In the genomic region with DNA sequence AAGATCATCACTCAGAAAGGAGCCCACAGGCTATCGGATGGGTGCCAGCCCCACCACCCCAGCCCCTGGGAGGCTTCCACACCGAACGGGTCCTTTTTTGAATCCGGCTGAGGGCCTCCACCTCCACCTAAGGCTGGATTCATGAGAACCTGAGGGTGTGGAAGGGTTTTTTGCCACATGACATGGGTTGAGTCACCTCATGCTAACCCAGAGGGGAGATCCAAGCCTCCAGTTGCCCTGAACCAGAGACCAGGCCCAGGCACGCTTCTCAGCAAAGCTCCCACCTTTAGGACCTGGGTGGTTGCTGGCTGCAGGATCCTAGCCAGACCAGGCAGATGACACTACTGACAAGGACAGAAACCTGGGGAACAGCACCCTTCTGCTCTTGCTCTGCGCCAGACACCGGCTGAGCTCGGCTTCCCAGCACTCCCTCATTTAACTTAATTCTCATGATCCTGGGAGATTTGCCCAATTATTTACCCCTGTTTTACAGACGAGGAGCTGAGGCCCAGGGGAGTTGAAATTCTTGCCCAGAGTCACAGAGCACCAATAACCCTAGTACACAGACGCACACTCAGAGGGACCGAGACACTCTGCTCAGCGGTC, we compare ENCODE assay signal across 22 cellular contexts. TPM values are rescaled to one million over a fixed set of nuclear protein-coding genes. Genes with fewer than 3 reads are reported as not detected.
A peak's percentile ranks its signal among the peaks of the same experiment; 100 is the strongest.
DNase-seq lines count a peak whose midpoint lies in the region; ATAC-seq and TF ChIP-seq lines count a peak whose summit lies in the region.
"Had no signal": no experiment of that assay in that cellular context is flagged by ENCODE, and none has a peak within 500 bp of the region (broad histone marks: within the 10 kb centered on the region; RNA-seq: fewer than 3 reads in every experiment).

No MANE protein-coding gene starts in this region.

- no peaks in the 10 kb centered on the region for H3K27me3 ChIP-seq in gastrocnemius medialis
- H3K27me3 ChIP-seq: Peyer's patch had no signal

- peak; percentile 16 for ATAC-seq in activated CD8-positive, alpha-beta memory T cell treated with anti-CD3 and anti-CD28 coated beads, Interleukin-2, amount 10 ng/mL, durations not matched to agents 7 days and 5 days
- no peak; the same call in 2 of the 3 replicates for ATAC-seq in SK-N-SH treated with all-trans-retinoic acid at 6 μM for 48 hours
- peak; percentile 32 to 37 for ATAC-seq in gastrocnemius medialis
- no peak for ATAC-seq in HG03196 (IDR thresholded peaks at IDR 0.05; ENCODE audit: unreplicated experiment)
- ATAC-seq in HG03139 (IDR thresholded peaks at IDR 0.05; ENCODE audit: unreplicated experiment), result no peak
- no peak for ATAC-seq in HG02678 (IDR thresholded peaks at IDR 0.05; ENCODE audit: unreplicated experiment)

- no peak overlapping the region for H3K4me3 Mint-ChIP-seq in activated CD8-positive, alpha-beta memory T cell treated with anti-CD3 and anti-CD28 coated beads, Interleukin-2, amount 10 ng/mL, durations not matched to agents 7 days and 5 days
- H3K4me3 Mint-ChIP-seq: CD14-positive monocyte had no signal

- no peak overlapping the region for H3K4me3 ChIP-seq in gastrocnemius medialis
- H3K4me3 ChIP-seq: HAP-1, Peyer's patch had no signal

- no peak overlapping the region for H3K27ac Mint-ChIP-seq in activated CD8-positive, alpha-beta memory T cell treated with anti-CD3 and anti-CD28 coated beads, Interleukin-2, amount 10 ng/mL, durations not matched to agents 7 days and 5 days
- H3K27ac Mint-ChIP-seq: CD14-positive monocyte had no signal

- intact Hi-C loops in gastrocnemius medialis (cut with DNase I; ENCODE audit: low total_unique reads), result no loop called here

- no peaks in the 10 kb centered on the region for H3K4me1 Mint-ChIP-seq in activated CD8-positive, alpha-beta memory T cell treated with anti-CD3 and anti-CD28 coated beads, Interleukin-2, amount 10 ng/mL, durations not matched to agents 7 days and 5 days
- H3K4me1 Mint-ChIP-seq: CD14-positive monocyte had no signal

- DNase-seq in activated CD8-positive, alpha-beta memory T cell treated with anti-CD3 and anti-CD28 coated beads, Interleukin-2, amount 10 ng/mL, durations not matched to agents 7 days and 5 days, result no peak
- DNase-seq in activated CD8-positive, alpha-beta memory T cell treated with anti-CD3 and anti-CD28 coated beads, Interleukin-2, amount 50 U/mL, for 48 hours, result no peak
- peak; percentile 51 for DNase-seq in epithelial cell of prostate (ENCODE audit: low read depth, low spot score)
- DNase-seq in gastrocnemius medialis, result no peak
- DNase-seq: AML-193; DMS 273 treated with DMSO at 0.1 percent for 48 hours; DND-41; Kasumi-1; NCI-H1092 treated with DMSO at 0.1 percent for 48 hours; NCI-H2081; NCI-H2171 treated with DMSO at 0.1 percent for 48 hours; NCI-H748 treated with DMSO at 0.1 percent for 48 hours; NK-92 treated with Interleukin-12 subunit alpha and Interleukin-12 subunit beta, amount 100 ng/mL, for 24 hours; Peyer's patch; Right ventricle myocardium superior had no signal

- H3K27ac ChIP-seq in epithelial cell of prostate, result peak overlapping the region; percentile 37
- H3K27ac ChIP-seq in gastrocnemius medialis, result peak overlapping the region; percentile 95 to 98 (median 96)
- H3K27ac ChIP-seq: 22Rv1, Peyer's patch had no signal

- CTCF ChIA-PET in activated CD8-positive, alpha-beta memory T cell treated with anti-CD3 and anti-CD28 coated beads, Interleukin-2, amount 10 ng/mL, durations not matched to agents 7 days and 5 days (lab: Charles Lee), result interaction anchor here (1.7 kb wide), 1 partner anchor 29 kb away, joined by 6 read pairs; no protein-coding TSS in a partner anchor

- no peak for TF ChIP-seq CTCF in gastrocnemius medialis (IDR thresholded peaks at IDR 0.05 in 4 of 5, conservative IDR thresholded peaks at IDR 0.05 in 1 of 5)

- H3K9me3 Mint-ChIP-seq in activated CD8-positive, alpha-beta memory T cell treated with anti-CD3 and anti-CD28 coated beads, Interleukin-2, amount 10 ng/mL, durations not matched to agents 7 days and 5 days (ENCODE audit: low read depth), result no peaks in the 10 kb centered on the region
- H3K9me3 Mint-ChIP-seq: CD14-positive monocyte had no signal

- no peaks in the 10 kb centered on the region for H3K36me3 Mint-ChIP-seq in activated CD8-positive, alpha-beta memory T cell treated with anti-CD3 and anti-CD28 coated beads, Interleukin-2, amount 10 ng/mL, durations not matched to agents 7 days and 5 days
- H3K36me3 Mint-ChIP-seq: CD14-positive monocyte had no signal

- no peaks in the 10 kb centered on the region for H3K9me3 ChIP-seq in gastrocnemius medialis
- H3K9me3 ChIP-seq: HAP-1, Peyer's patch had no signal

- in situ Hi-C loops in gastrocnemius medialis (cut with MboI; ENCODE audit: low sequenced_read_pairs in 4 of 4), result no loop called here

- no peak for TF ChIP-seq POLR2A in gastrocnemius medialis (IDR thresholded peaks at IDR 0.05)

- H3K4me1 ChIP-seq in gastrocnemius medialis, result peaks cover 60 to 65% of the 10 kb centered on the region in 2 donors
- H3K4me1 ChIP-seq: HAP-1, Peyer's patch had no signal

- no peaks in the 10 kb centered on the region for H3K27me3 Mint-ChIP-seq in activated CD8-positive, alpha-beta memory T cell treated with anti-CD3 and anti-CD28 coated beads, Interleukin-2, amount 10 ng/mL, durations not matched to agents 7 days and 5 days

- no peaks in the 10 kb centered on the region for H3K36me3 ChIP-seq in gastrocnemius medialis
- H3K36me3 ChIP-seq: HAP-1, Peyer's patch had no signal

TF ChIP-seq in SK-N-SH treated with all-trans-retinoic acid at 6 μM for 48 hours, 23 proteins besides CTCF, POLR2A, EP300 and RAD21:
- TF ChIP-seq, protein P1, sequence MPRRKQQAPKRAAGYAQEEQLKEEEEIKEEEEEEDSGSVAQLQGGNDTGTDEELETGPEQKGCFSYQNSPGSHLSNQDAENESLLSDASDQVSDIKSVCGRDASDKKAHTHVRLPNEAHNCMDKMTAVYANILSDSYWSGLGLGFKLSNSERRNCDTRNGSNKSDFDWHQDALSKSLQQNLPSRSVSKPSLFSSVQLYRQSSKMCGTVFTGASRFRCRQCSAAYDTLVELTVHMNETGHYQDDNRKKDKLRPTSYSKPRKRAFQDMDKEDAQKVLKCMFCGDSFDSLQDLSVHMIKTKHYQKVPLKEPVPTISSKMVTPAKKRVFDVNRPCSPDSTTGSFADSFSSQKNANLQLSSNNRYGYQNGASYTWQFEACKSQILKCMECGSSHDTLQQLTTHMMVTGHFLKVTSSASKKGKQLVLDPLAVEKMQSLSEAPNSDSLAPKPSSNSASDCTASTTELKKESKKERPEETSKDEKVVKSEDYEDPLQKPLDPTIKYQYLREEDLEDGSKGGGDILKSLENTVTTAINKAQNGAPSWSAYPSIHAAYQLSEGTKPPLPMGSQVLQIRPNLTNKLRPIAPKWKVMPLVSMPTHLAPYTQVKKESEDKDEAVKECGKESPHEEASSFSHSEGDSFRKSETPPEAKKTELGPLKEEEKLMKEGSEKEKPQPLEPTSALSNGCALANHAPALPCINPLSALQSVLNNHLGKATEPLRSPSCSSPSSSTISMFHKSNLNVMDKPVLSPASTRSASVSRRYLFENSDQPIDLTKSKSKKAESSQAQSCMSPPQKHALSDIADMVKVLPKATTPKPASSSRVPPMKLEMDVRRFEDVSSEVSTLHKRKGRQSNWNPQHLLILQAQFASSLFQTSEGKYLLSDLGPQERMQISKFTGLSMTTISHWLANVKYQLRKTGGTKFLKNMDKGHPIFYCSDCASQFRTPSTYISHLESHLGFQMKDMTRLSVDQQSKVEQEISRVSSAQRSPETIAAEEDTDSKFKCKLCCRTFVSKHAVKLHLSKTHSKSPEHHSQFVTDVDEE (CRISPR knock-in tag; IDR thresholded peaks at IDR 0.05), result peak; percentile 35; the same call in 1 of the 2 replicates
- TF ChIP-seq CSDC2 (CRISPR knock-in tag; IDR thresholded peaks at IDR 0.05), result no peak
- peak; percentile 81 for TF ChIP-seq TCF4 (CRISPR knock-in tag; IDR thresholded peaks at IDR 0.05; ENCODE audit: borderline replicate concordance)
- TF ChIP-seq ARNTL (CRISPR knock-in tag; IDR thresholded peaks at IDR 0.05; ENCODE audit: borderline replicate concordance, low read depth), result no peak

RNA-seq across cellular contexts. Expression of a gene that starts 25.5 kb away (rescaled TPM):
- 10 to 100 TPM; 24.2 to 29.3 TPM for total RNA-seq in activated CD8-positive, alpha-beta memory T cell treated with anti-CD3 and anti-CD28 coated beads, Interleukin-2, amount 10 ng/mL, durations not matched to agents 7 days and 5 days
- total RNA-seq in gastrocnemius medialis, result 10 to 100 TPM; 14.0 to 39.7 (median 26.3) TPM

RNA-seq across cellular contexts. Expression of a gene that starts 35.1 kb away (rescaled TPM):
- 1,000 to 10,000 TPM; 1,042 to 1,060 TPM for total RNA-seq in activated CD8-positive, alpha-beta memory T cell treated with anti-CD3 and anti-CD28 coated beads, Interleukin-2, amount 10 ng/mL, durations not matched to agents 7 days and 5 days
- 1,000 to 10,000 TPM; 1,885 to 2,483 (median 2,154) TPM for total RNA-seq in gastrocnemius medialis

RNA-seq across cellular contexts. Expression of a gene that starts 47.5 kb away (rescaled TPM):
- 10 to 100 TPM; 18.1 to 21.3 TPM for total RNA-seq in activated CD8-positive, alpha-beta memory T cell treated with anti-CD3 and anti-CD28 coated beads, Interleukin-2, amount 10 ng/mL, durations not matched to agents 7 days and 5 days
- total RNA-seq in gastrocnemius medialis, result 10 to 100 TPM; 33.5 to 79.3 (median 43.2) TPM

RNA-seq across cellular contexts. Expression of a gene that starts 56.0 kb away (rescaled TPM):
- 10 to 100 TPM; 11.8 to 13.7 TPM for total RNA-seq in activated CD8-positive, alpha-beta memory T cell treated with anti-CD3 and anti-CD28 coated beads, Interleukin-2, amount 10 ng/mL, durations not matched to agents 7 days and 5 days
- 10 to 100 TPM in 3 of 4 donors, 1 to 10 TPM in 1; 8.7 to 37.9 (median 29.9) TPM for total RNA-seq in gastrocnemius medialis

RNA-seq across cellular contexts. Expression of a gene that starts 57.0 kb away (rescaled TPM):
- 10 to 100 TPM; 36.2 to 36.7 TPM for total RNA-seq in activated CD8-positive, alpha-beta memory T cell treated with anti-CD3 and anti-CD28 coated beads, Interleukin-2, amount 10 ng/mL, durations not matched to agents 7 days and 5 days
- total RNA-seq in gastrocnemius medialis, result 10 to 100 TPM; 11.2 to 21.0 (median 17.2) TPM

Comparison
In these comparisons a context has a peak if more than half of its experiments do, and no peak if none do; other contexts are left out.
1. ATAC-seq: peak in activated CD8-positive, alpha-beta memory T cell treated with anti-CD3 and anti-CD28 coated beads, Interleukin-2, amount 10 ng/mL, durations not matched to agents 7 days and 5 days (single experiment) and gastrocnemius medialis (2 of 2); none in SK-N-SH treated with all-trans-retinoic acid at 6 μM for 48 hours (single experiment), HG03196 (single experiment), HG03139 (single experiment) and HG02678 (single experiment).